In the genomic region with DNA sequence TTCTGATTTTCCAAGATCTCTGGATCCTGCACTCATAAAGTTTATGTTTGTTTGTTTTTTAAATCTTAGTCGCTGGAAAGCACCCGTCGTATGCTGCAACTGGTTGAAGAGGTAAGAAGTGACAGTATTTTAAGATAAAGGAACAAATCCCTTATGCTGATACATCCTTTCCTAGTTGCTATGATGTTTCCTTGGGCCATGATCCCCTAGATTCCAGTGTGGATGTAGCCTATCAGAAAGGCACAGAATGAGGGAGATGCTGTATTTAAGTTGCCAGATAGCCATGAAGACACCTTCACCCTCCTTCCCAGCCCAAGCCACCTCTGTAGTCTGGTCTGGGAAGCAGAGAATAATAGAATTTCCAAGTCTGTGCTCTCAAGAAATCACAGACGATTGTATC, we compare ENCODE assay signal across 26 cellular contexts. TPM values are rescaled to one million over a fixed set of nuclear protein-coding genes. Genes with fewer than 3 reads are reported as not detected.
A peak's percentile ranks its signal among the peaks of the same experiment; 100 is the strongest.
DNase-seq lines count a peak whose midpoint lies in the region; ATAC-seq and TF ChIP-seq lines count a peak whose summit lies in the region.
"Had no signal": no experiment of that assay in that cellular context is flagged by ENCODE, and none has a peak within 500 bp of the region (broad histone marks: within the 10 kb centered on the region; RNA-seq: fewer than 3 reads in every experiment).

No MANE protein-coding gene starts in this region.

- no peak overlapping the region for H3K4me2 ChIP-seq in SK-N-SH
- H3K4me2 ChIP-seq: BLaER1 had no signal

- POLR2A ChIA-PET in SK-N-SH (lab: Yijun Ruan, JAX) = interaction anchor here (1.2 to 2.9 kb wide), 4 partner anchors 32 to 157 kb away, joined by 3 to 21 read pairs (median 6); a partner anchor contains a TSS

- no peak for ATAC-seq in SK-N-SH treated with all-trans-retinoic acid at 6 μM for 48 hours
- ATAC-seq in upper lobe of right lung = no peak
- ATAC-seq: GM12878 had no signal

- H3K4me1 ChIP-seq in SK-N-SH (ENCODE audit: control insufficient read depth in 1 of 2, insufficient read depth in 2 of 2, low read depth in 1 of 2, low read length in 1 of 2) = peaks cover 4 to 28% of the 10 kb centered on the region in 2 experiments; a peak in 3 of 4 replicates
- H3K4me1 ChIP-seq in esophagus muscularis mucosa = no peaks in the 10 kb centered on the region
- H3K4me1 ChIP-seq in upper lobe of right lung = no peaks in the 10 kb centered on the region
- H3K4me1 ChIP-seq: BLaER1 had no signal

- H3K36me3 ChIP-seq in SK-N-SH (replicated peaks in 1 of 2; ENCODE audit: control insufficient read depth in 1 of 2, insufficient read depth in 2 of 2, low read length in 1 of 2) (peaks cover 0 to 10% of the 10 kb centered on the region in 2 experiments), esophagus muscularis mucosa (no peaks in the 10 kb centered on the region), upper lobe of right lung (no peaks in the 10 kb centered on the region)
- H3K36me3 ChIP-seq: BLaER1 had no signal

- no peaks in the 10 kb centered on the region for H3K27me3 ChIP-seq in SK-N-SH (ENCODE audit: insufficient read depth)
- H3K27me3 ChIP-seq in esophagus muscularis mucosa = no peaks in the 10 kb centered on the region
- H3K27me3 ChIP-seq in upper lobe of right lung = no peaks in the 10 kb centered on the region
- H3K27me3 ChIP-seq: BE2C, BLaER1 had no signal

- no peak for TF ChIP-seq EP300 in SK-N-SH (IDR thresholded peaks at IDR 0.05; ENCODE audit: borderline replicate concordance in 1 of 2, low read depth in 1 of 2, low read length in 1 of 2)
- TF ChIP-seq EP300 in esophagus muscularis mucosa (IDR thresholded peaks at IDR 0.05) = no peak

- no peaks in the 10 kb centered on the region for H4K20me1 ChIP-seq in SK-N-SH (ENCODE audit: insufficient read depth)
- H4K20me1 ChIP-seq: BLaER1 had no signal

- WGBS in SK-N-SH (ENCODE audit: low lambda C conversion rate) = 55% methylated on average over 4 of the region's 4 CpGs
- 81% methylated on average over 4 of the region's 4 CpGs for WGBS in esophagus muscularis mucosa

- H2AFZ ChIP-seq in SK-N-SH (ENCODE audit: low read depth) = no peak overlapping the region

- H3K79me2 ChIP-seq in SK-N-SH (ENCODE audit: insufficient read depth) = no peaks in the 10 kb centered on the region

- TF ChIP-seq POLR2A in esophagus muscularis mucosa (IDR thresholded peaks at IDR 0.05; ENCODE audit: low read depth) = no peak

- H3K4me3 ChIP-seq in SK-N-SH (ENCODE audit: low read depth in 2 of 2, low read length in 1 of 2) (no peak overlapping the region), esophagus muscularis mucosa (no peak overlapping the region), upper lobe of right lung (no peak overlapping the region)
- H3K4me3 ChIP-seq: BLaER1, GM12878 had no signal

- CTCF ChIA-PET in SK-N-SH (lab: Yijun Ruan, JAX) = interaction anchor here (0.6 to 1.9 kb wide), 9 partner anchors 15 to 299 kb away, joined by 3 to 5 read pairs (median 3); a partner anchor contains a TSS

- intact Hi-C loops in esophagus muscularis mucosa (cut with DNase I) (no loop called here), cardiac septum (cut with DNase I) (no loop called here), upper lobe of right lung (cut with DNase I) (no loop called here)

- no peak; the same call in 1 of the 2 replicates for TF ChIP-seq RAD21 in SK-N-SH (IDR thresholded peaks at IDR 0.05; ENCODE audit: low read length)

- H3F3A ChIP-seq in SK-N-SH (replicated peaks; ENCODE audit: insufficient read depth) = no peaks in the 10 kb centered on the region

- H3K27ac ChIP-seq in SK-N-SH (ENCODE audit: low read depth in 2 of 2, low read length in 1 of 2) = peak overlapping the region in 1 of 2 experiments; percentile 94; a peak in 2 of 4 replicates
- no peak overlapping the region for H3K27ac ChIP-seq in esophagus muscularis mucosa (replicated peaks in 1 of 4)
- H3K27ac ChIP-seq in upper lobe of right lung = no peak overlapping the region
- H3K27ac ChIP-seq: 22Rv1, BLaER1 had no signal

- TF ChIP-seq CTCF in SK-N-SH (IDR thresholded peaks at IDR 0.05) (no peak), esophagus muscularis mucosa (IDR thresholded peaks at IDR 0.05) (no peak), upper lobe of right lung (IDR thresholded peaks at IDR 0.05) (no peak)

- H3K9me3 ChIP-seq in SK-N-SH (no peaks in the 10 kb centered on the region), esophagus muscularis mucosa (no peaks in the 10 kb centered on the region), upper lobe of right lung (no peaks in the 10 kb centered on the region)
- H3K9me3 ChIP-seq: BE2C, BLaER1 had no signal

- no peaks in the 10 kb centered on the region for H3K9me2 ChIP-seq in SK-N-SH

- H3K9ac ChIP-seq in SK-N-SH = no peak overlapping the region
- H3K9ac ChIP-seq: BLaER1 had no signal

- DNase-seq in SK-N-SH (peak; percentile 27), SK-N-DZ (ENCODE audit: low spot score) (peak; percentile 16), esophagus muscularis mucosa (ENCODE audit: extremely low spot score) (peak; percentile 55), cardiac septum (ENCODE audit: low spot score) (no peak), upper lobe of right lung (no peak)
- DNase-seq in activated CD4-positive, alpha-beta T cell treated with anti-CD3 and anti-CD28 coated beads for 48 hours = no peak
- DNase-seq: ACHN; BE2C; C1 segment of cervical spinal cord; CD4-positive, alpha-beta memory T cell; CD4-positive, CD25-positive, alpha-beta regulatory T cell; CD8-positive, alpha-beta memory T cell; COR-L47; DMS 273 treated with DMSO at 0.1 percent for 48 hours; DMS153; DMS53; DMS79; DND-41; EL; GDM1 had no signal

TF ChIP-seq in SK-N-SH, 30 proteins besides CTCF, POLR2A, EP300 and RAD21 (continues in another document):
- TF ChIP-seq, protein P1, sequence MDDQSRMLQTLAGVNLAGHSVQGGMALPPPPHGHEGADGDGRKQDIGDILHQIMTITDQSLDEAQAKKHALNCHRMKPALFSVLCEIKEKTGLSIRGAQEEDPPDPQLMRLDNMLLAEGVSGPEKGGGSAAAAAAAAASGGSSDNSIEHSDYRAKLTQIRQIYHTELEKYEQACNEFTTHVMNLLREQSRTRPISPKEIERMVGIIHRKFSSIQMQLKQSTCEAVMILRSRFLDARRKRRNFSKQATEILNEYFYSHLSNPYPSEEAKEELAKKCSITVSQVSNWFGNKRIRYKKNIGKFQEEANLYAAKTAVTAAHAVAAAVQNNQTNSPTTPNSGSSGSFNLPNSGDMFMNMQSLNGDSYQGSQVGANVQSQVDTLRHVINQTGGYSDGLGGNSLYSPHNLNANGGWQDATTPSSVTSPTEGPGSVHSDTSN (IDR thresholded peaks at IDR 0.05) = no peak
- TF ChIP-seq, protein P2, sequence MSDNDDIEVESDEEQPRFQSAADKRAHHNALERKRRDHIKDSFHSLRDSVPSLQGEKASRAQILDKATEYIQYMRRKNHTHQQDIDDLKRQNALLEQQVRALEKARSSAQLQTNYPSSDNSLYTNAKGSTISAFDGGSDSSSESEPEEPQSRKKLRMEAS (IDR thresholded peaks at IDR 0.05; ENCODE audit: low read depth) = no peak
- TF ChIP-seq, protein P3, sequence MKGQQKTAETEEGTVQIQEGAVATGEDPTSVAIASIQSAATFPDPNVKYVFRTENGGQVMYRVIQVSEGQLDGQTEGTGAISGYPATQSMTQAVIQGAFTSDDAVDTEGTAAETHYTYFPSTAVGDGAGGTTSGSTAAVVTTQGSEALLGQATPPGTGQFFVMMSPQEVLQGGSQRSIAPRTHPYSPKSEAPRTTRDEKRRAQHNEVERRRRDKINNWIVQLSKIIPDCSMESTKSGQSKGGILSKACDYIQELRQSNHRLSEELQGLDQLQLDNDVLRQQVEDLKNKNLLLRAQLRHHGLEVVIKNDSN (IDR thresholded peaks at IDR 0.05; ENCODE audit: borderline replicate concordance, low read depth) = no peak
- TF ChIP-seq TCF12 (IDR thresholded peaks at IDR 0.05) = no peak
- no peak for TF ChIP-seq JUND (IDR thresholded peaks at IDR 0.05)
- TF ChIP-seq SMC3 (IDR thresholded peaks at IDR 0.05; ENCODE audit: low read depth, low read length) = no peak
- TF ChIP-seq RFX5 (IDR thresholded peaks at IDR 0.05; ENCODE audit: low read length) = no peak
- no peak for TF ChIP-seq MEF2A (IDR thresholded peaks at IDR 0.05; ENCODE audit: borderline replicate concordance, low read depth)

TF ChIP-seq in SK-N-SH treated with all-trans-retinoic acid at 6 μM for 48 hours, 23 proteins besides CTCF, POLR2A, EP300 and RAD21:
- TF ChIP-seq, protein P4, sequence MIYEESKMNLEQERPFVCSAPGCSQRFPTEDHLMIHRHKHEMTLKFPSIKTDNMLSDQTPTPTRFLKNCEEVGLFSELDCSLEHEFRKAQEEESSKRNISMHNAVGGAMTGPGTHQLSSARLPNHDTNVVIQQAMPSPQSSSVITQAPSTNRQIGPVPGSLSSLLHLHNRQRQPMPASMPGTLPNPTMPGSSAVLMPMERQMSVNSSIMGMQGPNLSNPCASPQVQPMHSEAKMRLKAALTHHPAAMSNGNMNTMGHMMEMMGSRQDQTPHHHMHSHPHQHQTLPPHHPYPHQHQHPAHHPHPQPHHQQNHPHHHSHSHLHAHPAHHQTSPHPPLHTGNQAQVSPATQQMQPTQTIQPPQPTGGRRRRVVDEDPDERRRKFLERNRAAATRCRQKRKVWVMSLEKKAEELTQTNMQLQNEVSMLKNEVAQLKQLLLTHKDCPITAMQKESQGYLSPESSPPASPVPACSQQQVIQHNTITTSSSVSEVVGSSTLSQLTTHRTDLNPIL (CRISPR knock-in tag; IDR thresholded peaks at IDR 0.05; ENCODE audit: low read depth) = no peak
- TF ChIP-seq GLIS3 (CRISPR knock-in tag; IDR thresholded peaks at IDR 0.05) (no peak), ARNTL (CRISPR knock-in tag; IDR thresholded peaks at IDR 0.05; ENCODE audit: borderline replicate concordance, low read depth) (no peak)

RNA-seq across cellular contexts. Expression of a gene that starts 59.0 kb away (rescaled TPM):
- polyA plus RNA-seq in SK-N-SH (2012; rRNA removed) = 42.4 and 46.0 TPM in 2 replicates
- 46.0 and 48.8 TPM in 2 replicates for polyA plus RNA-seq in SK-N-SH (2012; cell fraction: cytosol; rRNA removed)
- polyA plus RNA-seq in SK-N-SH (2012; cell fraction: nucleus; rRNA removed) = 89.1 and 142 TPM in 2 replicates
- 40.0 and 41.1 TPM in 2 replicates for polyA plus RNA-seq in SK-N-DZ (2014; cell fraction: cytosol; rRNA removed)
- 51.1 and 70.7 TPM in 2 replicates for polyA plus RNA-seq in SK-N-DZ (2014; cell fraction: nucleus; rRNA removed)
- total RNA-seq in esophagus muscularis mucosa = 1 to 10 TPM; 2.9 to 4.8 (median 3.9) TPM
- total RNA-seq in cardiac septum = 1.2 TPM
- total RNA-seq in upper lobe of right lung = 1.9 TPM
- total RNA-seq: CD4-positive, alpha-beta memory T cell; CD4-positive, CD25-positive, alpha-beta regulatory T cell; G401; GM12878 had no signal
- polyA plus RNA-seq: CD14-positive monocyte; CD4-positive, CD25-positive, alpha-beta regulatory T cell; CD8-positive, alpha-beta memory T cell; GM12878 had no signal

Comparison
In these comparisons a context has a peak if more than half of its experiments do, and no peak if none do; other contexts are left out.
1. DNase-seq: peak in SK-N-SH (single experiment), SK-N-DZ (single experiment) and esophagus muscularis mucosa (single experiment); none in cardiac septum (single experiment), activated CD4-positive, alpha-beta T cell treated with anti-CD3 and anti-CD28 coated beads for 48 hours (single experiment) and upper lobe of right lung (single experiment).